ENCODE assay signal across 1 cellular context in the genomic region with DNA sequence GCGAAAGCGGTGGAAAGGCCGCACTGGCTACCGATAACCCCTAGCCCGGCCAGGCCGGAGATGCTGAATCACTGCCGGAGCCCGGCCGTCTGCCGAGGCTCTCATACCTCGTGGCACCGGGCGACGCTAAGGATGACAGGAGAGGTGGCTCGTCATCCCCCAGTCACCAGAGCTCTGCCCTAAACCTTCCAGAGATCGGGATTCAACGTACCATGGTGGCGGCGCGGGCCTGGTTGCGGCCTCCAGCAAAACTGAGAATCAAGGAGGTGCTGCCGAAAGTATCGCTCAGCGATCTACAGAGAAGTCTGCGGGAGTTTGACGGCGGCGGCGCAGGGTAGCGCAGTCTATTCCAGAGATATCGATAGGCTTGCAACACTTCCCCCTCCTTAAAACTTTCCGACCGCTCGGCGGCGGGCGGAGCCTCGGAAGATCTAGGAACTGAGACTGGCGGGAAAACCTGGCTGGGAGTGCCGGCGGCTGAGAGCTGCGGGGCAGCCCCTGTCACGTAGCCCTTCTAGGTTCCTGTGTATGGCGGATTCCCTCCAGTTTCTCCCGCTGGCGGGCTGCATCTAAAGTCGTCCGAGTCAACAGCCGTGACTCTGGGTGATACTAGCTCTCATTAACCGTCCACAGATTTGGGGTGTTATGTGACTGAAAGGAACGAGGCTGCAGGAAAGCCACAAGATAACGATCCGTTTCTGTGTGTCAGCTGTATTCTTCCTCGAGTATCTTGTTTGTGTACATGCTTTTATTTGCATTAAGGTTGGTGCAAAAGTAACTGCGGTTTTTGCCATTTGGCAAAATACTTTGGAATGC.
TF ChIP-seq lines count a peak whose summit lies in the region.

A gene (minus strand): TSS at position 301 of the 816 bp plus-strand sequence. CDS start 87 bp downstream, at position 214.

TF ChIP-seq in HepG2, 621 proteins besides CTCF, POLR2A, EP300 and RAD21 (continued from another document and continues in another):
- TF ChIP-seq, protein P1, sequence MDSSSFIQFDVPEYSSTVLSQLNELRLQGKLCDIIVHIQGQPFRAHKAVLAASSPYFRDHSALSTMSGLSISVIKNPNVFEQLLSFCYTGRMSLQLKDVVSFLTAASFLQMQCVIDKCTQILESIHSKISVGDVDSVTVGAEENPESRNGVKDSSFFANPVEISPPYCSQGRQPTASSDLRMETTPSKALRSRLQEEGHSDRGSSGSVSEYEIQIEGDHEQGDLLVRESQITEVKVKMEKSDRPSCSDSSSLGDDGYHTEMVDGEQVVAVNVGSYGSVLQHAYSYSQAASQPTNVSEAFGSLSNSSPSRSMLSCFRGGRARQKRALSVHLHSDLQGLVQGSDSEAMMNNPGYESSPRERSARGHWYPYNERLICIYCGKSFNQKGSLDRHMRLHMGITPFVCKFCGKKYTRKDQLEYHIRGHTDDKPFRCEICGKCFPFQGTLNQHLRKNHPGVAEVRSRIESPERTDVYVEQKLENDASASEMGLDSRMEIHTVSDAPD (CRISPR knock-in tag; IDR thresholded peaks at IDR 0.05) = peak; percentile 69
- no peak for TF ChIP-seq SCMH1 (CRISPR knock-in tag; IDR thresholded peaks at IDR 0.05; ENCODE audit: borderline replicate concordance)
- TF ChIP-seq HIVEP1 (CRISPR knock-in tag; IDR thresholded peaks at IDR 0.05) = peak; percentile 93
- TF ChIP-seq MBD4 (IDR thresholded peaks at IDR 0.05; ENCODE audit: borderline replicate concordance, low read length) = no peak
- TF ChIP-seq REPIN1 (CRISPR knock-in tag; IDR thresholded peaks at IDR 0.05; ENCODE audit: borderline replicate concordance, low read depth) = peak; percentile 95
- TF ChIP-seq, protein P2, sequence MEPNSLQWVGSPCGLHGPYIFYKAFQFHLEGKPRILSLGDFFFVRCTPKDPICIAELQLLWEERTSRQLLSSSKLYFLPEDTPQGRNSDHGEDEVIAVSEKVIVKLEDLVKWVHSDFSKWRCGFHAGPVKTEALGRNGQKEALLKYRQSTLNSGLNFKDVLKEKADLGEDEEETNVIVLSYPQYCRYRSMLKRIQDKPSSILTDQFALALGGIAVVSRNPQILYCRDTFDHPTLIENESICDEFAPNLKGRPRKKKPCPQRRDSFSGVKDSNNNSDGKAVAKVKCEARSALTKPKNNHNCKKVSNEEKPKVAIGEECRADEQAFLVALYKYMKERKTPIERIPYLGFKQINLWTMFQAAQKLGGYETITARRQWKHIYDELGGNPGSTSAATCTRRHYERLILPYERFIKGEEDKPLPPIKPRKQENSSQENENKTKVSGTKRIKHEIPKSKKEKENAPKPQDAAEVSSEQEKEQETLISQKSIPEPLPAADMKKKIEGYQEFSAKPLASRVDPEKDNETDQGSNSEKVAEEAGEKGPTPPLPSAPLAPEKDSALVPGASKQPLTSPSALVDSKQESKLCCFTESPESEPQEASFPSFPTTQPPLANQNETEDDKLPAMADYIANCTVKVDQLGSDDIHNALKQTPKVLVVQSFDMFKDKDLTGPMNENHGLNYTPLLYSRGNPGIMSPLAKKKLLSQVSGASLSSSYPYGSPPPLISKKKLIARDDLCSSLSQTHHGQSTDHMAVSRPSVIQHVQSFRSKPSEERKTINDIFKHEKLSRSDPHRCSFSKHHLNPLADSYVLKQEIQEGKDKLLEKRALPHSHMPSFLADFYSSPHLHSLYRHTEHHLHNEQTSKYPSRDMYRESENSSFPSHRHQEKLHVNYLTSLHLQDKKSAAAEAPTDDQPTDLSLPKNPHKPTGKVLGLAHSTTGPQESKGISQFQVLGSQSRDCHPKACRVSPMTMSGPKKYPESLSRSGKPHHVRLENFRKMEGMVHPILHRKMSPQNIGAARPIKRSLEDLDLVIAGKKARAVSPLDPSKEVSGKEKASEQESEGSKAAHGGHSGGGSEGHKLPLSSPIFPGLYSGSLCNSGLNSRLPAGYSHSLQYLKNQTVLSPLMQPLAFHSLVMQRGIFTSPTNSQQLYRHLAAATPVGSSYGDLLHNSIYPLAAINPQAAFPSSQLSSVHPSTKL (CRISPR knock-in tag; IDR thresholded peaks at IDR 0.05) = peak; percentile 77
- TF ChIP-seq KAT2B (IDR thresholded peaks at IDR 0.05; ENCODE audit: borderline replicate concordance, low read depth, low read length) = no peak
- no peak for TF ChIP-seq NR2F2 (IDR thresholded peaks at IDR 0.05; ENCODE audit: borderline replicate concordance, low read depth)
- TF ChIP-seq TEAD3 (CRISPR knock-in tag; optimal IDR thresholded peaks at IDR 0.05; ENCODE audit: borderline replicate concordance) = no peak
- peak; percentile 91 for TF ChIP-seq BRCA1 (CRISPR knock-in tag; IDR thresholded peaks at IDR 0.05)
- no peak for TF ChIP-seq ZNF567 (CRISPR knock-in tag; IDR thresholded peaks at IDR 0.05; ENCODE audit: borderline replicate concordance)
- TF ChIP-seq, protein P3, sequence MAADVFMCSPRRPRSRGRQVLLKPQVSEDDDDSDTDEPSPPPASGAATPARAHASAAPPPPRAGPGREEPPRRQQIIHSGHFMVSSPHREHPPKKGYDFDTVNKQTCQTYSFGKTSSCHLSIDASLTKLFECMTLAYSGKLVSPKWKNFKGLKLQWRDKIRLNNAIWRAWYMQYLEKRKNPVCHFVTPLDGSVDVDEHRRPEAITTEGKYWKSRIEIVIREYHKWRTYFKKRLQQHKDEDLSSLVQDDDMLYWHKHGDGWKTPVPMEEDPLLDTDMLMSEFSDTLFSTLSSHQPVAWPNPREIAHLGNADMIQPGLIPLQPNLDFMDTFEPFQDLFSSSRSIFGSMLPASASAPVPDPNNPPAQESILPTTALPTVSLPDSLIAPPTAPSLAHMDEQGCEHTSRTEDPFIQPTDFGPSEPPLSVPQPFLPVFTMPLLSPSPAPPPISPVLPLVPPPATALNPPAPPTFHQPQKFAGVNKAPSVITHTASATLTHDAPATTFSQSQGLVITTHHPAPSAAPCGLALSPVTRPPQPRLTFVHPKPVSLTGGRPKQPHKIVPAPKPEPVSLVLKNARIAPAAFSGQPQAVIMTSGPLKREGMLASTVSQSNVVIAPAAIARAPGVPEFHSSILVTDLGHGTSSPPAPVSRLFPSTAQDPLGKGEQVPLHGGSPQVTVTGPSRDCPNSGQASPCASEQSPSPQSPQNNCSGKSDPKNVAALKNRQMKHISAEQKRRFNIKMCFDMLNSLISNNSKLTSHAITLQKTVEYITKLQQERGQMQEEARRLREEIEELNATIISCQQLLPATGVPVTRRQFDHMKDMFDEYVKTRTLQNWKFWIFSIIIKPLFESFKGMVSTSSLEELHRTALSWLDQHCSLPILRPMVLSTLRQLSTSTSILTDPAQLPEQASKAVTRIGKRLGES (CRISPR knock-in tag; IDR thresholded peaks at IDR 0.05; ENCODE audit: borderline replicate concordance) = no peak
- TF ChIP-seq ZNF709 (CRISPR knock-in tag; IDR thresholded peaks at IDR 0.05) = peak; percentile 61; the same call in 1 of the 2 replicates
- TF ChIP-seq, protein P4, sequence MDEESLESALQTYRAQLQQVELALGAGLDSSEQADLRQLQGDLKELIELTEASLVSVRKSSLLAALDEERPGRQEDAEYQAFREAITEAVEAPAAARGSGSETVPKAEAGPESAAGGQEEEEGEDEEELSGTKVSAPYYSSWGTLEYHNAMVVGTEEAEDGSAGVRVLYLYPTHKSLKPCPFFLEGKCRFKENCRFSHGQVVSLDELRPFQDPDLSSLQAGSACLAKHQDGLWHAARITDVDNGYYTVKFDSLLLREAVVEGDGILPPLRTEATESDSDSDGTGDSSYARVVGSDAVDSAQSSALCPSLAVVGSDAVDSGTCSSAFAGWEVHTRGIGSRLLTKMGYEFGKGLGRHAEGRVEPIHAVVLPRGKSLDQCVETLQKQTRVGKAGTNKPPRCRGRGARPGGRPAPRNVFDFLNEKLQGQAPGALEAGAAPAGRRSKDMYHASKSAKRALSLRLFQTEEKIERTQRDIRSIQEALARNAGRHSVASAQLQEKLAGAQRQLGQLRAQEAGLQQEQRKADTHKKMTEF (CRISPR knock-in tag; IDR thresholded peaks at IDR 0.05) = peak; percentile 91
- no peak; the same call in 1 of the 2 replicates for TF ChIP-seq ZSCAN29 (CRISPR knock-in tag; conservative IDR thresholded peaks at IDR 0.05)
- TF ChIP-seq HHEX (CRISPR knock-in tag; IDR thresholded peaks at IDR 0.05) = no peak
- TF ChIP-seq ASH2L (IDR thresholded peaks at IDR 0.05; ENCODE audit: insufficient read length, low read depth, low read length) = peak; percentile 99
- no peak for TF ChIP-seq CBX2 (IDR thresholded peaks at IDR 0.05; ENCODE audit: low read depth, low read length)
- TF ChIP-seq CBX2 (CRISPR knock-in tag; IDR thresholded peaks at IDR 0.05; ENCODE audit: low read depth) = peak; percentile 67; the same call in 1 of the 2 replicates
- TF ChIP-seq, protein P5, sequence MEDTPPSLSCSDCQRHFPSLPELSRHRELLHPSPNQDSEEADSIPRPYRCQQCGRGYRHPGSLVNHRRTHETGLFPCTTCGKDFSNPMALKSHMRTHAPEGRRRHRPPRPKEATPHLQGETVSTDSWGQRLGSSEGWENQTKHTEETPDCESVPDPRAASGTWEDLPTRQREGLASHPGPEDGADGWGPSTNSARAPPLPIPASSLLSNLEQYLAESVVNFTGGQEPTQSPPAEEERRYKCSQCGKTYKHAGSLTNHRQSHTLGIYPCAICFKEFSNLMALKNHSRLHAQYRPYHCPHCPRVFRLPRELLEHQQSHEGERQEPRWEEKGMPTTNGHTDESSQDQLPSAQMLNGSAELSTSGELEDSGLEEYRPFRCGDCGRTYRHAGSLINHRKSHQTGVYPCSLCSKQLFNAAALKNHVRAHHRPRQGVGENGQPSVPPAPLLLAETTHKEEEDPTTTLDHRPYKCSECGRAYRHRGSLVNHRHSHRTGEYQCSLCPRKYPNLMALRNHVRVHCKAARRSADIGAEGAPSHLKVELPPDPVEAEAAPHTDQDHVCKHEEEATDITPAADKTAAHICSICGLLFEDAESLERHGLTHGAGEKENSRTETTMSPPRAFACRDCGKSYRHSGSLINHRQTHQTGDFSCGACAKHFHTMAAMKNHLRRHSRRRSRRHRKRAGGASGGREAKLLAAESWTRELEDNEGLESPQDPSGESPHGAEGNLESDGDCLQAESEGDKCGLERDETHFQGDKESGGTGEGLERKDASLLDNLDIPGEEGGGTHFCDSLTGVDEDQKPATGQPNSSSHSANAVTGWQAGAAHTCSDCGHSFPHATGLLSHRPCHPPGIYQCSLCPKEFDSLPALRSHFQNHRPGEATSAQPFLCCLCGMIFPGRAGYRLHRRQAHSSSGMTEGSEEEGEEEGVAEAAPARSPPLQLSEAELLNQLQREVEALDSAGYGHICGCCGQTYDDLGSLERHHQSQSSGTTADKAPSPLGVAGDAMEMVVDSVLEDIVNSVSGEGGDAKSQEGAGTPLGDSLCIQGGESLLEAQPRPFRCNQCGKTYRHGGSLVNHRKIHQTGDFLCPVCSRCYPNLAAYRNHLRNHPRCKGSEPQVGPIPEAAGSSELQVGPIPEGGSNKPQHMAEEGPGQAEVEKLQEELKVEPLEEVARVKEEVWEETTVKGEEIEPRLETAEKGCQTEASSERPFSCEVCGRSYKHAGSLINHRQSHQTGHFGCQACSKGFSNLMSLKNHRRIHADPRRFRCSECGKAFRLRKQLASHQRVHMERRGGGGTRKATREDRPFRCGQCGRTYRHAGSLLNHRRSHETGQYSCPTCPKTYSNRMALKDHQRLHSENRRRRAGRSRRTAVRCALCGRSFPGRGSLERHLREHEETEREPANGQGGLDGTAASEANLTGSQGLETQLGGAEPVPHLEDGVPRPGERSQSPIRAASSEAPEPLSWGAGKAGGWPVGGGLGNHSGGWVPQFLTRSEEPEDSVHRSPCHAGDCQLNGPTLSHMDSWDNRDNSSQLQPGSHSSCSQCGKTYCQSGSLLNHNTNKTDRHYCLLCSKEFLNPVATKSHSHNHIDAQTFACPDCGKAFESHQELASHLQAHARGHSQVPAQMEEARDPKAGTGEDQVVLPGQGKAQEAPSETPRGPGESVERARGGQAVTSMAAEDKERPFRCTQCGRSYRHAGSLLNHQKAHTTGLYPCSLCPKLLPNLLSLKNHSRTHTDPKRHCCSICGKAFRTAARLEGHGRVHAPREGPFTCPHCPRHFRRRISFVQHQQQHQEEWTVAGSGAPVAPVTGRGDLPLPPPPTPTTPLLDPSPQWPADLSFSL (CRISPR knock-in tag; IDR thresholded peaks at IDR 0.05) = no peak
- TF ChIP-seq MTF2 (CRISPR knock-in tag; IDR thresholded peaks at IDR 0.05; ENCODE audit: borderline replicate concordance) = no peak
- TF ChIP-seq ARHGAP35 (CRISPR knock-in tag; IDR thresholded peaks at IDR 0.05; ENCODE audit: borderline replicate concordance) = peak; percentile 41; the same call in 1 of the 2 replicates
- TF ChIP-seq ISX (CRISPR knock-in tag; conservative IDR thresholded peaks at IDR 0.05) = peak; percentile 88; the same call in 1 of the 2 replicates
- no peak for TF ChIP-seq JUNB (CRISPR knock-in tag; IDR thresholded peaks at IDR 0.05; ENCODE audit: borderline replicate concordance)
- TF ChIP-seq, protein P6, sequence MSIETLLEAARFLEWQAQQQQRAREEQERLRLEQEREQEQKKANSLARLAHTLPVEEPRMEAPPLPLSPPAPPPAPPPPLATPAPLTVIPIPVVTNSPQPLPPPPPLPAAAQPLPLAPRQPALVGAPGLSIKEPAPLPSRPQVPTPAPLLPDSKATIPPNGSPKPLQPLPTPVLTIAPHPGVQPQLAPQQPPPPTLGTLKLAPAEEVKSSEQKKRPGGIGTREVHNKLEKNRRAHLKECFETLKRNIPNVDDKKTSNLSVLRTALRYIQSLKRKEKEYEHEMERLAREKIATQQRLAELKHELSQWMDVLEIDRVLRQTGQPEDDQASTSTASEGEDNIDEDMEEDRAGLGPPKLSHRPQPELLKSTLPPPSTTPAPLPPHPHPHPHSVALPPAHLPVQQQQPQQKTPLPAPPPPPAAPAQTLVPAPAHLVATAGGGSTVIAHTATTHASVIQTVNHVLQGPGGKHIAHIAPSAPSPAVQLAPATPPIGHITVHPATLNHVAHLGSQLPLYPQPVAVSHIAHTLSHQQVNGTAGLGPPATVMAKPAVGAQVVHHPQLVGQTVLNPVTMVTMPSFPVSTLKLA (IDR thresholded peaks at IDR 0.05) = no peak
- no peak for TF ChIP-seq PLRG1 (conservative IDR thresholded peaks at IDR 0.05)
- no peak for TF ChIP-seq ZFP62 (CRISPR knock-in tag; IDR thresholded peaks at IDR 0.05)
- TF ChIP-seq, protein P7, sequence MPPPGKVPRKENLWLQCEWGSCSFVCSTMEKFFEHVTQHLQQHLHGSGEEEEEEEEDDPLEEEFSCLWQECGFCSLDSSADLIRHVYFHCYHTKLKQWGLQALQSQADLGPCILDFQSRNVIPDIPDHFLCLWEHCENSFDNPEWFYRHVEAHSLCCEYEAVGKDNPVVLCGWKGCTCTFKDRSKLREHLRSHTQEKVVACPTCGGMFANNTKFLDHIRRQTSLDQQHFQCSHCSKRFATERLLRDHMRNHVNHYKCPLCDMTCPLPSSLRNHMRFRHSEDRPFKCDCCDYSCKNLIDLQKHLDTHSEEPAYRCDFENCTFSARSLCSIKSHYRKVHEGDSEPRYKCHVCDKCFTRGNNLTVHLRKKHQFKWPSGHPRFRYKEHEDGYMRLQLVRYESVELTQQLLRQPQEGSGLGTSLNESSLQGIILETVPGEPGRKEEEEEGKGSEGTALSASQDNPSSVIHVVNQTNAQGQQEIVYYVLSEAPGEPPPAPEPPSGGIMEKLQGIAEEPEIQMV (CRISPR knock-in tag; IDR thresholded peaks at IDR 0.05; ENCODE audit: low read depth) = no peak
- TF ChIP-seq, protein P8, sequence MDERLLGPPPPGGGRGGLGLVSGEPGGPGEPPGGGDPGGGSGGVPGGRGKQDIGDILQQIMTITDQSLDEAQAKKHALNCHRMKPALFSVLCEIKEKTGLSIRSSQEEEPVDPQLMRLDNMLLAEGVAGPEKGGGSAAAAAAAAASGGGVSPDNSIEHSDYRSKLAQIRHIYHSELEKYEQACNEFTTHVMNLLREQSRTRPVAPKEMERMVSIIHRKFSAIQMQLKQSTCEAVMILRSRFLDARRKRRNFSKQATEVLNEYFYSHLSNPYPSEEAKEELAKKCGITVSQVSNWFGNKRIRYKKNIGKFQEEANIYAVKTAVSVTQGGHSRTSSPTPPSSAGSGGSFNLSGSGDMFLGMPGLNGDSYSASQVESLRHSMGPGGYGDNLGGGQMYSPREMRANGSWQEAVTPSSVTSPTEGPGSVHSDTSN (CRISPR knock-in tag; IDR thresholded peaks at IDR 0.05) = no peak
- no peak; the same call in 1 of the 2 replicates for TF ChIP-seq ZNF780A (CRISPR knock-in tag; IDR thresholded peaks at IDR 0.05)
- peak; percentile 85 for TF ChIP-seq RBFOX2 (IDR thresholded peaks at IDR 0.05; ENCODE audit: low read depth, low read length)
